9 cellular contexts compared by ENCODE assay signal in genomic region chr7:54541941-54542618, GRCh38. TPM values are rescaled to one million over a fixed set of nuclear protein-coding genes. Genes with fewer than 3 reads are reported as not detected.
DNase-seq lines count a peak whose midpoint lies in the region; ATAC-seq and TF ChIP-seq lines count a peak whose summit lies in the region.
"Had no signal": no experiment of that assay in that cellular context is flagged by ENCODE, and none has a peak within 500 bp of the region (broad histone marks: within the 10 kb centered on the region; RNA-seq: fewer than 3 reads in every experiment).

Gene VSTM2A, plus strand, starts transcription at chr7:54542375. Its CDS starts 356 bp downstream, at chr7:54542731.

- H3K27me3 ChIP-seq in breast epithelium: peaks cover 3 to 79% of the 10 kb centered on the region in 2 donors
- H3K27me3 ChIP-seq in lower lobe of right lung (ENCODE audit: low read depth): peaks cover 56% of the 10 kb centered on the region

- H3K27ac ChIP-seq in breast epithelium: no peak within 1 kb of the TSS
- H3K27ac ChIP-seq in lower lobe of right lung: no peak within 1 kb of the TSS
- H3K27ac ChIP-seq: neutrophil had no signal

- no peaks in the 10 kb centered on the region for H3K36me3 Mint-ChIP-seq in type B pancreatic cell
- H3K36me3 Mint-ChIP-seq in immature natural killer cell: peaks cover 0 to 19% (median 5%) of the 10 kb centered on the region in 3 donors

- WGBS in lower leg skin, 2 donors: 1 to 5% methylated on average over 42 to 54 of the region's 58 CpGs

- peak within 1 kb of the TSS; percentile 82 for H3K4me3 Mint-ChIP-seq in type B pancreatic cell
- H3K4me3 Mint-ChIP-seq in immature natural killer cell: peak within 1 kb of the TSS in 1 of 5 donors; percentile 20

- H3K9me3 ChIP-seq in breast epithelium (no peaks in the 10 kb centered on the region), lower lobe of right lung (no peaks in the 10 kb centered on the region)
- H3K9me3 ChIP-seq: neutrophil had no signal

- H3K27ac Mint-ChIP-seq in type B pancreatic cell: peak within 1 kb of the TSS; percentile 71
- peak within 1 kb of the TSS in 1 of 6 donors; percentile 64 for H3K27ac Mint-ChIP-seq in immature natural killer cell

- H3K4me1 Mint-ChIP-seq in type B pancreatic cell (ENCODE audit: unreplicated experiment) (peaks cover 22% of the 10 kb centered on the region), immature natural killer cell (no peaks in the 10 kb centered on the region)

- TF ChIP-seq POLR2A in breast epithelium (IDR thresholded peaks at IDR 0.05): no peak
- TF ChIP-seq POLR2A in lower leg skin (IDR thresholded peaks at IDR 0.05): no peak

- ATAC-seq in lower lobe of right lung: peak; percentile 21 to 37

- H3K4me3 ChIP-seq in breast epithelium (peak within 1 kb of the TSS; percentile 24 to 56 (median 32)), lower lobe of right lung (peak within 1 kb of the TSS; percentile 32), lower leg skin (ENCODE audit: low read depth, poor library complexity, severe bottlenecking) (no peak within 1 kb of the TSS)

- H3K36me3 ChIP-seq in breast epithelium (no peaks in the 10 kb centered on the region), lower lobe of right lung (no peaks in the 10 kb centered on the region)
- H3K36me3 ChIP-seq: neutrophil had no signal

- H3K4me1 ChIP-seq in breast epithelium (no peaks in the 10 kb centered on the region), lower lobe of right lung (peaks cover 8% of the 10 kb centered on the region)

- DNase-seq in NCI-H2107 (lab: John Stamatoyannopoulos, UW): peak; percentile 8
- DNase-seq in breast epithelium (ENCODE audit: low spot score in 2 of 2): no peak
- no peak for DNase-seq in lower lobe of right lung
- no peak for DNase-seq in type B pancreatic cell (ENCODE audit: extremely low spot score, unreplicated experiment)
- no peak for DNase-seq in medulla oblongata (ENCODE audit: extremely low spot score)
- no peak for DNase-seq in immature natural killer cell
- no peak for DNase-seq in lower leg skin (ENCODE audit: low spot score in 2 of 2)
- DNase-seq: activated naive CD4-positive, alpha-beta T cell had no signal

- intact Hi-C loops in breast epithelium (cut with DNase I; ENCODE audit: low total_unique reads): no loop called here
- intact Hi-C loops in lower lobe of right lung (cut with DNase I): no loop called here
- intact Hi-C loops in lower leg skin (cut with DNase I; ENCODE audit: low total_unique reads): no loop called here

- H3K9me3 Mint-ChIP-seq in type B pancreatic cell (no peaks in the 10 kb centered on the region), immature natural killer cell (peaks cover 18 to 47% (median 26%) of the 10 kb centered on the region in 6 donors)

- TF ChIP-seq CTCF in breast epithelium (IDR thresholded peaks at IDR 0.05) (no peak), lower lobe of right lung (IDR thresholded peaks at IDR 0.05) (no peak), type B pancreatic cell (conservative IDR thresholded peaks at IDR 0.05) (peak; percentile 64), lower leg skin (IDR thresholded peaks at IDR 0.05) (no peak)

- H3K27me3 Mint-ChIP-seq in type B pancreatic cell (peaks cover 82% of the 10 kb centered on the region), immature natural killer cell (ENCODE audit: low read depth in 3 of 3) (peaks cover 2 to 20% (median 15%) of the 10 kb centered on the region in 3 donors)

RNA-seq across cellular contexts. Expression of gene VSTM2A, which starts in this region (rescaled TPM):
- not detected for total RNA-seq in breast epithelium
- not detected for total RNA-seq in lower lobe of right lung
- total RNA-seq in type B pancreatic cell (ENCODE audit: low replicate concordance): 21.6 and 30.7 TPM in 2 replicates
- not detected for polyA plus RNA-seq in immature natural killer cell
- total RNA-seq in lower leg skin: under 1 TPM in 2 of 4 donors, not detected in 2; 0.15 to 0.62 TPM

Comparison
In these comparisons a context has a peak if more than half of its experiments do, and no peak if none do; other contexts are left out.
1. RNA of gene VSTM2A (total RNA-seq): 21.6 to 30.7 TPM in type B pancreatic cell; 0.15 to 0.62 TPM in lower leg skin, not detected in breast epithelium and not detected in lower lobe of right lung (single experiment); every median in the first group is over 10 times any median in the second.
2. Peak in ATAC-seq and H3K4me3 ChIP-seq in lower lobe of right lung; RNA of the gene not detected or under 1 TPM.